15 cellular contexts compared by ENCODE assay signal in the genomic region with DNA sequence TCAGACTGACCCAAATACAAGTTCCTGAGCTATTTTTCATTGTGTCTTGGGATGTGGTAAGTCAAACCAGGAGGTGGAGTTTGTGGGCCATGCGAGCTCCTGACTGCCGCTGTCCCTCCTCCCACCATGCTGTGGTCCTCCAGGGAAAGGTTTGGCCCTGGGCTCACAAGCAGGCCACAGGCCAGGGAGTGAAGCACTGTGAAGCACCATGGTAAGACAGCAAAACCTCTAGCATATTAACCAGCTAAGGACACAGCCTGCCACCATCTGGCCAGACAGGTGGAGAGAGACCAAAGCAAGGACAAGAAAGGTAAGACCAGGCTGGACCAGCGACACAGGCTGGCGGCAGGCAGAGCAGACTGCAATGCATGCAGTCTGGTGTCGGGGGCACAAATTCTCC. TPM values are rescaled to one million over a fixed set of nuclear protein-coding genes. Genes with fewer than 3 reads are reported as not detected.
DNase-seq lines count a peak whose midpoint lies in the region; ATAC-seq and TF ChIP-seq lines count a peak whose summit lies in the region.
"Had no signal": no experiment of that assay in that cellular context is flagged by ENCODE, and none has a peak within 500 bp of the region (broad histone marks: within the 10 kb centered on the region; RNA-seq: fewer than 3 reads in every experiment).

No MANE protein-coding gene starts in this region.

- no peaks in the 10 kb centered on the region for H3K27me3 ChIP-seq in Caco-2 (replicated peaks; ENCODE audit: control insufficient read depth, insufficient read depth, low read length)
- H3K27me3 ChIP-seq: cardiac muscle cell had no signal

- H3K4me1 ChIP-seq in Caco-2 = no peaks in the 10 kb centered on the region

- ATAC-seq in activated naive CD8-positive, alpha-beta T cell treated with anti-CD3 and anti-CD28 coated beads, Interleukin-2, amount 10 ng/mL, durations not matched to agents 7 days and 5 days (ENCODE audit: low read depth) = no peak
- ATAC-seq in left lobe of liver (peak; percentile 61), GM21360 (IDR thresholded peaks at IDR 0.05; ENCODE audit: unreplicated experiment) (no peak)
- ATAC-seq: stimulated activated memory B cell treated with anti-CD40 and anti-IgM and Interleukin-4, amounts not matched to agents 10 μg/mL and 1 μg/mL and 100 μg/mL, for 72 hours had no signal

- H3K9me3 ChIP-seq in Caco-2 = no peaks in the 10 kb centered on the region

- H3K27me3 Mint-ChIP-seq in Caco-2 (ENCODE audit: insufficient read depth, unreplicated experiment) (no peaks in the 10 kb centered on the region), glutamatergic neuron (ENCODE audit: unreplicated experiment) (no peaks in the 10 kb centered on the region)
- no peaks in the 10 kb centered on the region for H3K27me3 Mint-ChIP-seq in activated naive CD8-positive, alpha-beta T cell treated with anti-CD3 and anti-CD28 coated beads, Interleukin-2, amount 10 ng/mL, durations not matched to agents 7 days and 5 days
- H3K27me3 Mint-ChIP-seq: stimulated activated memory B cell treated with anti-CD40 and anti-IgM and Interleukin-4, amounts not matched to agents 10 μg/mL and 1 μg/mL and 100 μg/mL, for 72 hours had no signal

- TF ChIP-seq CTCF in Caco-2 (IDR thresholded peaks at IDR 0.05; ENCODE audit: insufficient read depth in 1 of 2, low read depth in 1 of 2, low read length in 1 of 2, severe bottlenecking in 1 of 2, unreplicated experiment in 1 of 2) (no peak), LNCAP (IDR thresholded peaks at IDR 0.05) (peak; percentile 29; the same call in 1 of the 2 replicates), glutamatergic neuron (IDR thresholded peaks at IDR 0.05; ENCODE audit: partially characterized antibody, unreplicated experiment) (no peak)

- H3K27ac Mint-ChIP-seq in Caco-2 (ENCODE audit: unreplicated experiment) (no peak overlapping the region), glutamatergic neuron (ENCODE audit: unreplicated experiment) (no peak overlapping the region)
- H3K27ac Mint-ChIP-seq in activated naive CD8-positive, alpha-beta T cell treated with anti-CD3 and anti-CD28 coated beads, Interleukin-2, amount 10 ng/mL, durations not matched to agents 7 days and 5 days = peak overlapping the region; percentile 70
- H3K27ac Mint-ChIP-seq: stimulated activated memory B cell treated with anti-CD40 and anti-IgM and Interleukin-4, amounts not matched to agents 10 μg/mL and 1 μg/mL and 100 μg/mL, for 72 hours had no signal

- peak; percentile 37 to 45 for DNase-seq in Caco-2
- no peak for DNase-seq in activated naive CD8-positive, alpha-beta T cell treated with anti-CD3 and anti-CD28 coated beads, Interleukin-2, amount 10 ng/mL, durations not matched to agents 7 days and 5 days
- no peak for DNase-seq in left lobe of liver (ENCODE audit: low spot score)
- DNase-seq in DMS114 treated with DMSO at 0.1 percent for 48 hours (lab: John Stamatoyannopoulos, UW; ENCODE audit: unreplicated experiment) = no peak
- DNase-seq in glutamatergic neuron = no peak
- DNase-seq: activated T-cell treated with anti-CD3 and anti-CD28 coated beads, Interleukin-2, amount 50 U/mL, for 4 hours; DMS79; NCI-H1105 treated with DMSO at 0.1 percent for 48 hours; OCI-M1; stimulated activated CD4-positive, alpha-beta T cell treated with anti-CD3 and anti-CD28 coated beads, Interleukin-1b, Interleukin-23, amount 100 ng/mL, for 48 hours had no signal

- POLR2A ChIA-PET in Caco-2 (lab: Charles Lee) = no interaction called here
- POLR2A ChIA-PET in activated naive CD8-positive, alpha-beta T cell treated with anti-CD3 and anti-CD28 coated beads, Interleukin-2, amount 10 ng/mL, durations not matched to agents 7 days and 5 days (lab: Charles Lee) = interaction anchor here (0.6 to 7.5 kb wide), 4 partner anchors 10 to 210 kb away, joined by 3 to 112 read pairs (median 4); a partner anchor contains a TSS

- CTCF ChIA-PET in Caco-2 (lab: Charles Lee) = interaction anchor here (0.6 to 1.6 kb wide), 5 partner anchors 35 to 136 kb away, joined by 3 to 12 read pairs (median 4); no protein-coding TSS in a partner anchor

- H3K36me3 Mint-ChIP-seq in Caco-2 (ENCODE audit: insufficient read depth, unreplicated experiment) = peaks cover 7% of the 10 kb centered on the region
- H3K36me3 Mint-ChIP-seq in activated naive CD8-positive, alpha-beta T cell treated with anti-CD3 and anti-CD28 coated beads, Interleukin-2, amount 10 ng/mL, durations not matched to agents 7 days and 5 days = peaks cover 36% of the 10 kb centered on the region
- no peaks in the 10 kb centered on the region for H3K36me3 Mint-ChIP-seq in glutamatergic neuron (ENCODE audit: unreplicated experiment)

- H3K4me3 Mint-ChIP-seq in Caco-2 (ENCODE audit: unreplicated experiment) = no peak overlapping the region
- no peak overlapping the region for H3K4me3 Mint-ChIP-seq in activated naive CD8-positive, alpha-beta T cell treated with anti-CD3 and anti-CD28 coated beads, Interleukin-2, amount 10 ng/mL, durations not matched to agents 7 days and 5 days
- H3K4me3 Mint-ChIP-seq in glutamatergic neuron (ENCODE audit: unreplicated experiment) = no peak overlapping the region
- H3K4me3 Mint-ChIP-seq: activated T-cell treated with anti-CD3 and anti-CD28 coated beads, Interleukin-2, amount 50 U/mL, for 4 hours; stimulated activated memory B cell treated with anti-CD40 and anti-IgM and Interleukin-4, amounts not matched to agents 10 μg/mL and 1 μg/mL and 100 μg/mL, for 72 hours had no signal

- no TSS peak for BruUV-seq in Caco-2 (replicated peaks; lab: Mats Ljungman, UMichigan)

- H3K4me1 Mint-ChIP-seq in Caco-2 (ENCODE audit: low read depth, unreplicated experiment) (no peaks in the 10 kb centered on the region), glutamatergic neuron (ENCODE audit: low read depth, unreplicated experiment) (no peaks in the 10 kb centered on the region)
- H3K4me1 Mint-ChIP-seq in activated naive CD8-positive, alpha-beta T cell treated with anti-CD3 and anti-CD28 coated beads, Interleukin-2, amount 10 ng/mL, durations not matched to agents 7 days and 5 days = peaks cover 59% of the 10 kb centered on the region

- no peaks in the 10 kb centered on the region for H3K9me3 Mint-ChIP-seq in Caco-2 (ENCODE audit: unreplicated experiment)
- H3K9me3 Mint-ChIP-seq in activated naive CD8-positive, alpha-beta T cell treated with anti-CD3 and anti-CD28 coated beads, Interleukin-2, amount 10 ng/mL, durations not matched to agents 7 days and 5 days = no peaks in the 10 kb centered on the region
- H3K9me3 Mint-ChIP-seq in glutamatergic neuron (ENCODE audit: unreplicated experiment) = peaks cover 4% of the 10 kb centered on the region
- H3K9me3 Mint-ChIP-seq: activated T-cell treated with anti-CD3 and anti-CD28 coated beads, Interleukin-2, amount 50 U/mL, for 4 hours; stimulated activated memory B cell treated with anti-CD40 and anti-IgM and Interleukin-4, amounts not matched to agents 10 μg/mL and 1 μg/mL and 100 μg/mL, for 72 hours had no signal

- no peak overlapping the region for H3K4me3 ChIP-seq in Caco-2 (ENCODE audit: low read depth, low read length)
- H3K4me3 ChIP-seq: cardiac muscle cell had no signal

- H3K36me3 ChIP-seq in Caco-2 (ENCODE audit: control insufficient read depth, insufficient read depth, low read length) = no peaks in the 10 kb centered on the region
- H3K36me3 ChIP-seq: cardiac muscle cell had no signal

- intact Hi-C loops in Caco-2 (cut with micrococcal nuclease; ENCODE audit: unreplicated experiment) = loop anchor here (10.0 kb wide), 1 partner anchor 132 kb away; no protein-coding TSS in a partner anchor

RNA-seq across cellular contexts. Expression of a gene that starts 15.3 kb away (rescaled TPM):
- total RNA-seq in Caco-2 (2022) (10.8 and 12.3 TPM in 2 replicates), left lobe of liver (38.1 TPM), glutamatergic neuron (ENCODE audit: unreplicated experiment) (2.3 TPM)
- total RNA-seq in activated naive CD8-positive, alpha-beta T cell treated with anti-CD3 and anti-CD28 coated beads, Interleukin-2, amount 10 ng/mL, durations not matched to agents 7 days and 5 days = 10 to 100 TPM; 62.5 to 72.6 TPM

RNA-seq across cellular contexts. Expression of a gene that starts 45.7 kb away (rescaled TPM):
- total RNA-seq in Caco-2 (2022) (not detected in 2 replicates), left lobe of liver (0.20 TPM), glutamatergic neuron (ENCODE audit: unreplicated experiment) (not detected)
- total RNA-seq in activated naive CD8-positive, alpha-beta T cell treated with anti-CD3 and anti-CD28 coated beads, Interleukin-2, amount 10 ng/mL, durations not matched to agents 7 days and 5 days = not detected
- total RNA-seq: activated T-cell treated with anti-CD3 and anti-CD28 coated beads, Interleukin-2, amount 50 U/mL, for 4 hours; cardiac muscle cell; omental fat pad had no signal

RNA-seq across cellular contexts. Expression of a gene that starts 54.5 kb away (rescaled TPM):
- total RNA-seq in Caco-2 (2022) = 35.6 and 37.6 TPM in 2 replicates
- total RNA-seq in activated naive CD8-positive, alpha-beta T cell treated with anti-CD3 and anti-CD28 coated beads, Interleukin-2, amount 10 ng/mL, durations not matched to agents 7 days and 5 days = 10 to 100 TPM; 52.1 to 59.0 TPM
- 8.5 TPM for total RNA-seq in left lobe of liver
- total RNA-seq in glutamatergic neuron (ENCODE audit: unreplicated experiment) = 18.2 TPM

Comparison
In these comparisons a context has a peak if more than half of its experiments do, and no peak if none do; other contexts are left out.
1. DNase-seq: peak in Caco-2 (2 of 2); none in activated naive CD8-positive, alpha-beta T cell treated with anti-CD3 and anti-CD28 coated beads, Interleukin-2, amount 10 ng/mL, durations not matched to agents 7 days and 5 days (single experiment), left lobe of liver (single experiment), DMS114 treated with DMSO at 0.1 percent for 48 hours (single experiment) and glutamatergic neuron (single experiment).